Comparison of ENCODE assay signal across 11 cellular contexts in genomic region chr1:26016258-26016943, GRCh38. TPM values are rescaled to one million over a fixed set of nuclear protein-coding genes. Genes with fewer than 3 reads are reported as not detected.
DNase-seq lines count a peak whose midpoint lies in the region; ATAC-seq and TF ChIP-seq lines count a peak whose summit lies in the region.
"Had no signal": no experiment of that assay in that cellular context is flagged by ENCODE, and none has a peak within 500 bp of the region (broad histone marks: within the 10 kb centered on the region; RNA-seq: fewer than 3 reads in every experiment).

No MANE protein-coding gene starts in this region.

- H3K27ac ChIP-seq in endodermal cell (ENCODE audit: low read depth, low read length) = peak overlapping the region; percentile 49
- H3K27ac ChIP-seq in upper lobe of right lung = no peak overlapping the region
- no peak overlapping the region for H3K27ac ChIP-seq in body of pancreas
- H3K27ac ChIP-seq: foreskin keratinocyte had no signal

- H3K4me1 ChIP-seq in endodermal cell (ENCODE audit: control insufficient read depth, insufficient read depth, low read length) = peaks cover 2% of the 10 kb centered on the region
- peaks cover 22% of the 10 kb centered on the region for H3K4me1 ChIP-seq in upper lobe of right lung
- H3K4me1 ChIP-seq in body of pancreas = peaks cover 11% of the 10 kb centered on the region

- no peak overlapping the region for H3K9ac ChIP-seq in endodermal cell (ENCODE audit: extremely low read depth, low read length, poor library complexity, severe bottlenecking)

- H3K27ac Mint-ChIP-seq in stimulated activated naive CD8-positive, alpha-beta T cell treated with anti-CD3 and anti-CD28 coated beads, Interleukin-15, amount 100 ng/mL, for 72 hours = peak overlapping the region; percentile 36 to 63
- no peak overlapping the region for H3K27ac Mint-ChIP-seq in endodermal cell

- H3K36me3 ChIP-seq in endodermal cell (ENCODE audit: control insufficient read depth, insufficient read depth, low read length) (no peaks in the 10 kb centered on the region), upper lobe of right lung (no peaks in the 10 kb centered on the region), body of pancreas (replicated peaks in 1 of 2; ENCODE audit: insufficient read depth in 1 of 2, low read depth in 2 of 2) (no peaks in the 10 kb centered on the region)

- DNase-seq in stimulated activated naive CD8-positive, alpha-beta T cell treated with anti-CD3 and anti-CD28 coated beads, Interleukin-15, amount 100 ng/mL, for 72 hours = no peak
- no peak for DNase-seq in stimulated activated naive CD8-positive, alpha-beta T cell treated with anti-CD3 and anti-CD28 coated beads, Interleukin-15, Interleukin-2, amounts not matched to agents 100 U/mL and 50 U/mL, for 24 hours
- DNase-seq in NCI-H69 (lab: John Stamatoyannopoulos, UW) = peak; percentile 71
- no peak for DNase-seq in endodermal cell
- DNase-seq in upper lobe of right lung = no peak
- DNase-seq in NCI-H146 treated with DMSO at 0.1 percent for 48 hours (lab: John Stamatoyannopoulos, UW; ENCODE audit: unreplicated experiment) = no peak
- DNase-seq in body of pancreas = no peak
- DNase-seq: activated naive CD8-positive, alpha-beta T cell treated with anti-CD3 and anti-CD28 coated beads, Interleukin-2, amount 10 ng/mL, durations not matched to agents 7 days and 5 days; foreskin keratinocyte; stimulated activated CD4-positive, alpha-beta T cell treated with anti-CD3 and anti-CD28 coated beads, Interleukin-15, amount 100 ng/mL, for 24 hours had no signal

- H3K36me3 Mint-ChIP-seq in endodermal cell (ENCODE audit: low read depth) = no peaks in the 10 kb centered on the region
- H3K36me3 Mint-ChIP-seq: activated naive CD8-positive, alpha-beta T cell treated with anti-CD3 and anti-CD28 coated beads, Interleukin-2, amount 10 ng/mL, durations not matched to agents 7 days and 5 days had no signal

- H3K4me1 Mint-ChIP-seq in stimulated activated naive CD8-positive, alpha-beta T cell treated with anti-CD3 and anti-CD28 coated beads, Interleukin-15, amount 100 ng/mL, for 72 hours = peaks cover 29% of the 10 kb centered on the region
- peaks cover 16% of the 10 kb centered on the region for H3K4me1 Mint-ChIP-seq in endodermal cell

- no peak for TF ChIP-seq POLR2A in body of pancreas (IDR thresholded peaks at IDR 0.05)

- H3K27me3 ChIP-seq in endodermal cell (ENCODE audit: control insufficient read depth, insufficient read depth, low read length, poor library complexity, severe bottlenecking) = no peaks in the 10 kb centered on the region
- no peaks in the 10 kb centered on the region for H3K27me3 ChIP-seq in upper lobe of right lung
- no peaks in the 10 kb centered on the region for H3K27me3 ChIP-seq in body of pancreas
- H3K27me3 ChIP-seq: foreskin keratinocyte had no signal

- WGBS in endodermal cell (ENCODE audit: insufficient coverage in 1 of 2, insufficient read length in 1 of 2), 2 experiments = 85 to 91% methylated on average over 7 to 10 of the region's 10 CpGs
- WGBS in body of pancreas, 2 donors = 83 to 86% methylated on average over 10 of the region's 10 CpGs

- intact Hi-C loops in upper lobe of right lung (cut with DNase I) (no loop called here), body of pancreas (cut with DNase I) (no loop called here)

- H3K27me3 Mint-ChIP-seq in stimulated activated naive CD8-positive, alpha-beta T cell treated with anti-CD3 and anti-CD28 coated beads, Interleukin-15, amount 100 ng/mL, for 72 hours = peaks cover 6% of the 10 kb centered on the region
- H3K27me3 Mint-ChIP-seq in endodermal cell (ENCODE audit: insufficient read depth) = peaks cover 2% of the 10 kb centered on the region

- H3K9me3 ChIP-seq in endodermal cell (ENCODE audit: control insufficient read depth, low read length) = no peaks in the 10 kb centered on the region
- no peaks in the 10 kb centered on the region for H3K9me3 ChIP-seq in upper lobe of right lung
- no peaks in the 10 kb centered on the region for H3K9me3 ChIP-seq in body of pancreas

- H3K4me3 Mint-ChIP-seq in stimulated activated naive CD8-positive, alpha-beta T cell treated with anti-CD3 and anti-CD28 coated beads, Interleukin-15, amount 100 ng/mL, for 72 hours = no peak overlapping the region
- no peak overlapping the region for H3K4me3 Mint-ChIP-seq in endodermal cell
- H3K4me3 Mint-ChIP-seq: activated naive CD8-positive, alpha-beta T cell treated with anti-CD3 and anti-CD28 coated beads, Interleukin-2, amount 10 ng/mL, durations not matched to agents 7 days and 5 days had no signal

- H3K4me3 ChIP-seq in endodermal cell (ENCODE audit: low read length) (no peak overlapping the region), upper lobe of right lung (no peak overlapping the region), body of pancreas (no peak overlapping the region)

- ATAC-seq in stimulated activated naive CD8-positive, alpha-beta T cell treated with anti-CD3 and anti-CD28 coated beads, Interleukin-15, amount 100 ng/mL, for 72 hours = no peak
- no peak for ATAC-seq in stimulated activated naive CD8-positive, alpha-beta T cell treated with anti-CD3 and anti-CD28 coated beads, Interleukin-15, Interleukin-2, amounts not matched to agents 100 U/mL and 50 U/mL, for 24 hours
- peak; percentile 5 for ATAC-seq in upper lobe of right lung
- ATAC-seq in body of pancreas = no peak
- no peak for ATAC-seq in GM21619 (IDR thresholded peaks at IDR 0.05; ENCODE audit: unreplicated experiment)
- ATAC-seq: foreskin keratinocyte had no signal

- TF ChIP-seq CTCF in endodermal cell (conservative IDR thresholded peaks at IDR 0.05) (no peak), upper lobe of right lung (IDR thresholded peaks at IDR 0.05) (no peak), body of pancreas (IDR thresholded peaks at IDR 0.05) (no peak)

- no peaks in the 10 kb centered on the region for H3K9me3 Mint-ChIP-seq in stimulated activated naive CD8-positive, alpha-beta T cell treated with anti-CD3 and anti-CD28 coated beads, Interleukin-15, amount 100 ng/mL, for 72 hours
- H3K9me3 Mint-ChIP-seq in endodermal cell = no peaks in the 10 kb centered on the region
- H3K9me3 Mint-ChIP-seq: activated naive CD8-positive, alpha-beta T cell treated with anti-CD3 and anti-CD28 coated beads, Interleukin-2, amount 10 ng/mL, durations not matched to agents 7 days and 5 days had no signal

RNA-seq across cellular contexts. Expression of gene EXTL1, which starts 5.2 kb away (rescaled TPM):
- total RNA-seq in endodermal cell (1 to 10 TPM; 3.3 to 3.7 TPM), upper lobe of right lung (0.49 TPM), body of pancreas (not detected)
- polyA plus RNA-seq in endodermal cell (2013, experiment 1 of 2) = 2.5 TPM
- polyA plus RNA-seq in endodermal cell (2013, experiment 2 of 2) = 2.1 TPM
- total RNA-seq: activated naive CD8-positive, alpha-beta T cell treated with anti-CD3 and anti-CD28 coated beads, Interleukin-2, amount 10 ng/mL, durations not matched to agents 7 days and 5 days had no signal

RNA-seq across cellular contexts. Expression of gene PAFAH2, which starts 18.5 kb away (rescaled TPM):
- total RNA-seq in endodermal cell (10 to 100 TPM; 11.6 to 13.3 TPM), upper lobe of right lung (22.6 TPM), body of pancreas (10 to 100 TPM; 14.8 to 46.4 TPM)
- polyA plus RNA-seq in endodermal cell (2013, experiment 1 of 2) = 10.9 TPM
- 8.7 TPM for polyA plus RNA-seq in endodermal cell (2013, experiment 2 of 2)

RNA-seq across cellular contexts. Expression of gene SLC30A2, which starts 29.5 kb away (rescaled TPM):
- total RNA-seq in endodermal cell (not detected), upper lobe of right lung (not detected), body of pancreas (10 to 100 TPM; 44.5 to 64.6 TPM)
- polyA plus RNA-seq in endodermal cell (2013, experiment 1 of 2) = not detected
- polyA plus RNA-seq in endodermal cell (2013, experiment 2 of 2) = not detected
- total RNA-seq: activated naive CD8-positive, alpha-beta T cell treated with anti-CD3 and anti-CD28 coated beads, Interleukin-2, amount 10 ng/mL, durations not matched to agents 7 days and 5 days; foreskin keratinocyte had no signal
- polyA plus RNA-seq: foreskin keratinocyte had no signal

RNA-seq across cellular contexts. Expression of gene TRIM63, which starts 51.0 kb away (rescaled TPM):
- not detected for total RNA-seq in endodermal cell
- not detected for polyA plus RNA-seq in endodermal cell (2013, experiment 1 of 2)
- not detected for polyA plus RNA-seq in endodermal cell (2013, experiment 2 of 2)
- 0.46 TPM for total RNA-seq in upper lobe of right lung
- not detected for total RNA-seq in body of pancreas
- total RNA-seq: activated naive CD8-positive, alpha-beta T cell treated with anti-CD3 and anti-CD28 coated beads, Interleukin-2, amount 10 ng/mL, durations not matched to agents 7 days and 5 days; foreskin keratinocyte had no signal
- polyA plus RNA-seq: foreskin keratinocyte had no signal

Comparison
In these comparisons a context has a peak if more than half of its experiments do, and no peak if none do; other contexts are left out.
1. RNA of gene SLC30A2, which starts 29.5 kb away (total RNA-seq): 44.5 to 64.6 TPM in body of pancreas; not detected in upper lobe of right lung (single experiment) and not detected in endodermal cell; every median in the first group is over 10 times any median in the second.